Comparison of ENCODE assay signal across 8 cellular contexts in the genomic region with DNA sequence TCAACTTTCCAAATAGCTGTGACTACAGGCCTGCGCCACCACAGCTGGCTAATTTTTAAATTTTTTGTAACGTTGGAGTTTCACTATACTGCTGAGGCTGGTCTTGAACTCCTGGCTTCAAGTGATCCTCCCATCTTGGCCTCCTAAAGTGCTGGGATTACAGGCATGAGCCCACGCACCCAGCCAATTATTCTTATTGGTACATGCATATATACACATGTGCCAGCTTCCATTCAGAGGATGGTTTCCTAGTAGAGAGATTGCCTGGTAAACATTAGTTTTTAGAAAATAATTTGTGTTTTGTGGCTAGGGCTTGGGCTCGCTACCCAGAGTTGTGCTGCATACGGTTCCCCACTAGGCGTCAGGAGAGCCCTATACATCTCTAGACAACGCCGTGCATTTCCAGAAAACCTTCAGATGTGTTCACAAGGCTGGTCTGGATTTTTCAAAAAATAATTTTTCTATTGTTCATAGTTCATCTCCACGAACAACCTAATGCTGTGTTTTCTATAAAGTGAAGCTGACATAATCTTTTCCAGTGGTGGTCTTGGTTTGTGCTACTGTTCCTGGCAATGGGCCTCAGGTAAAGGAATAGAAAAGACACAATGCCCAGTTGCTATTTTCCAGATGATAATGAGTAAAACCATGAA. TPM values are rescaled to one million over a fixed set of nuclear protein-coding genes. Genes with fewer than 3 reads are reported as not detected.
DNase-seq lines count a peak whose midpoint lies in the region; ATAC-seq and TF ChIP-seq lines count a peak whose summit lies in the region.

No MANE protein-coding gene starts in this region.

- no peak overlapping the region for H3K27ac Mint-ChIP-seq in GM23338
- no peak overlapping the region for H3K27ac Mint-ChIP-seq in stimulated activated naive B cell treated with anti-CD40 and anti-IgM and Interleukin-4, amounts not matched to agents 10 μg/mL and 1 μg/mL and 100 μg/mL, for 72 hours

- no peak overlapping the region for H2AFZ ChIP-seq in GM23338

- H3K4me1 ChIP-seq in DOHH2 (ENCODE audit: control insufficient read depth, low read length) (no peaks in the 10 kb centered on the region), GM23338 (ENCODE audit: insufficient read depth) (no peaks in the 10 kb centered on the region; the same call in 1 of the 2 replicates)

- DNase-seq in GM23338 (ENCODE audit: low spot score): peak; percentile 73
- peak; percentile 61 for DNase-seq in NCI-H1694 treated with DMSO at 0.1 percent for 48 hours (lab: John Stamatoyannopoulos, UW)
- DNase-seq in activated CD4-positive, alpha-beta T cell treated with anti-CD3 and anti-CD28 coated beads for 1 hour: peak; percentile 23
- peak; percentile 43 to 74 for DNase-seq in dermis microvascular lymphatic vessel endothelial cell (ENCODE audit: low read depth in 2 of 2)
- DNase-seq in lower leg skin (ENCODE audit: low spot score in 2 of 2): peak; percentile 43 to 88
- DNase-seq in stimulated activated naive B cell treated with anti-CD40 and anti-IgM and Interleukin-4, amounts not matched to agents 10 μg/mL and 1 μg/mL and 100 μg/mL, for 72 hours: peak; percentile 20

- H3F3A ChIP-seq in DOHH2 (ENCODE audit: control insufficient read depth, insufficient read depth) (no peaks in the 10 kb centered on the region; the same call in 1 of the 2 replicates), GM23338 (replicated peaks; ENCODE audit: low read depth) (no peaks in the 10 kb centered on the region)

- ATAC-seq in GM23338: peak; percentile 73
- peak; percentile 92 to 94 for ATAC-seq in stimulated activated naive B cell treated with anti-CD40 and anti-IgM and Interleukin-4, amounts not matched to agents 10 μg/mL and 1 μg/mL and 100 μg/mL, for 72 hours (replicated peaks)
- no peak for ATAC-seq in GM18873 (IDR thresholded peaks at IDR 0.05; ENCODE audit: low FRiP score, unreplicated experiment)

- H3K36me3 ChIP-seq in DOHH2 (ENCODE audit: control insufficient read depth, low read length) (no peaks in the 10 kb centered on the region), GM23338 (ENCODE audit: insufficient read depth) (no peaks in the 10 kb centered on the region)

- no peak overlapping the region for H3K4me2 ChIP-seq in DOHH2 (ENCODE audit: low read length)
- no peak overlapping the region for H3K4me2 ChIP-seq in GM23338

- H3K27me3 ChIP-seq in DOHH2 (ENCODE audit: control insufficient read depth, low read length): peaks cover 8% of the 10 kb centered on the region
- no peaks in the 10 kb centered on the region for H3K27me3 ChIP-seq in GM23338 (ENCODE audit: insufficient read depth)

- H3K9me3 ChIP-seq in DOHH2 (ENCODE audit: control insufficient read depth, insufficient read depth, low read length): no peaks in the 10 kb centered on the region

- H3K9me3 Mint-ChIP-seq in GM23338: no peaks in the 10 kb centered on the region
- no peaks in the 10 kb centered on the region for H3K9me3 Mint-ChIP-seq in stimulated activated naive B cell treated with anti-CD40 and anti-IgM and Interleukin-4, amounts not matched to agents 10 μg/mL and 1 μg/mL and 100 μg/mL, for 72 hours

- H3K27ac ChIP-seq in DOHH2 (ENCODE audit: low read depth, low read length): no peak overlapping the region
- no peak overlapping the region for H3K27ac ChIP-seq in GM23338 (ENCODE audit: low read depth)

- H4K20me1 ChIP-seq in DOHH2 (ENCODE audit: control insufficient read depth, insufficient read depth, low read depth, low read length) (no peaks in the 10 kb centered on the region), GM23338 (replicated peaks; ENCODE audit: insufficient read depth) (no peaks in the 10 kb centered on the region)

- WGBS in lower leg skin, 2 donors: 10 to 14% methylated on average over 9 of the region's 9 CpGs

- no peaks in the 10 kb centered on the region for H3K9me2 ChIP-seq in DOHH2 (replicated peaks; ENCODE audit: control insufficient read depth, low read length)
- H3K9me2 ChIP-seq in GM23338 (ENCODE audit: insufficient read depth): no peaks in the 10 kb centered on the region

- H3K4me3 ChIP-seq in DOHH2 (ENCODE audit: low read length) (no peak overlapping the region), GM23338 (no peak overlapping the region), lower leg skin (ENCODE audit: low read depth, poor library complexity, severe bottlenecking) (no peak overlapping the region)

- H3K79me2 ChIP-seq in DOHH2 (ENCODE audit: control insufficient read depth, low read length) (no peaks in the 10 kb centered on the region), GM23338 (replicated peaks; ENCODE audit: insufficient read depth) (no peaks in the 10 kb centered on the region)

- H3K4me3 Mint-ChIP-seq in GM23338: no peak overlapping the region
- H3K4me3 Mint-ChIP-seq in stimulated activated naive B cell treated with anti-CD40 and anti-IgM and Interleukin-4, amounts not matched to agents 10 μg/mL and 1 μg/mL and 100 μg/mL, for 72 hours: no peak overlapping the region

- H3K27me3 Mint-ChIP-seq in GM23338 (ENCODE audit: insufficient read depth, low read depth, poor library complexity): peaks cover 8% of the 10 kb centered on the region
- H3K27me3 Mint-ChIP-seq in stimulated activated naive B cell treated with anti-CD40 and anti-IgM and Interleukin-4, amounts not matched to agents 10 μg/mL and 1 μg/mL and 100 μg/mL, for 72 hours: peaks cover 0 to 7% of the 10 kb centered on the region in 2 donors

- intact Hi-C loops in lower leg skin (cut with DNase I; ENCODE audit: low total_unique reads): loop anchor here (5.0 kb wide), 1 partner anchor 266 kb away; a partner anchor contains a TSS

- TF ChIP-seq POLR2A in lower leg skin (IDR thresholded peaks at IDR 0.05): no peak

- no peaks in the 10 kb centered on the region for H3K36me3 Mint-ChIP-seq in GM23338 (ENCODE audit: low read depth)
- H3K36me3 Mint-ChIP-seq in stimulated activated naive B cell treated with anti-CD40 and anti-IgM and Interleukin-4, amounts not matched to agents 10 μg/mL and 1 μg/mL and 100 μg/mL, for 72 hours: no peaks in the 10 kb centered on the region

- H3K4me1 Mint-ChIP-seq in GM23338: no peaks in the 10 kb centered on the region
- no peaks in the 10 kb centered on the region for H3K4me1 Mint-ChIP-seq in stimulated activated naive B cell treated with anti-CD40 and anti-IgM and Interleukin-4, amounts not matched to agents 10 μg/mL and 1 μg/mL and 100 μg/mL, for 72 hours

- TF ChIP-seq CTCF in DOHH2 (IDR thresholded peaks at IDR 0.05; ENCODE audit: low read depth, low read length, poor library complexity, severe bottlenecking): peak; percentile 82
- peak; percentile 90 to 98 for TF ChIP-seq CTCF in GM23338 (conservative IDR thresholded peaks at IDR 0.05; ENCODE audit: low read depth in 2 of 2)
- peak in 1 of 3 donors; percentile 87 for TF ChIP-seq CTCF in lower leg skin (IDR thresholded peaks at IDR 0.05)

RNA-seq across cellular contexts. Expression of a gene that starts 14.6 kb away (rescaled TPM):
- 94.9 and 105 TPM in 2 replicates for total RNA-seq in GM23338 (2014; rRNA removed; shearing (Covaris generic))
- 47.5 and 50.3 TPM in 2 replicates for polyA plus RNA-seq in GM23338 (2016; fragmentation: Nextera tagmentation; extraction: Ambion mirVana)
- total RNA-seq in dermis microvascular lymphatic vessel endothelial cell (33.4 and 36.8 TPM in 2 replicates), lower leg skin (10 to 100 TPM; 57.5 to 67.9 (median 60.1) TPM)

RNA-seq across cellular contexts. Expression of a gene that starts 16.1 kb away (rescaled TPM):
- 13.0 and 15.8 TPM in 2 replicates for total RNA-seq in GM23338 (2014; rRNA removed; shearing (Covaris generic))
- polyA plus RNA-seq in GM23338 (2016; fragmentation: Nextera tagmentation; extraction: Ambion mirVana): 6.5 and 7.0 TPM in 2 replicates
- total RNA-seq in dermis microvascular lymphatic vessel endothelial cell: 0.89 and 1.0 TPM in 2 replicates
- total RNA-seq in lower leg skin: 1 to 10 TPM in 2 of 4 donors, under 1 TPM in 2; 0.69 to 5.0 (median 1.7) TPM

Comparison
In these comparisons a context has a peak if more than half of its experiments do, and no peak if none do; other contexts are left out.
1. DNase-seq: peak in every context shown above with its lines; median percentile 73 in GM23338; 66 in lower leg skin; 61 in NCI-H1694 treated with DMSO at 0.1 percent for 48 hours; 58 in dermis microvascular lymphatic vessel endothelial cell; 23 in activated CD4-positive, alpha-beta T cell treated with anti-CD3 and anti-CD28 coated beads for 1 hour; 20 in stimulated activated naive B cell treated with anti-CD40 and anti-IgM and Interleukin-4, amounts not matched to agents 10 μg/mL and 1 μg/mL and 100 μg/mL, for 72 hours.